22 cellular contexts compared by ENCODE assay signal in the genomic region with DNA sequence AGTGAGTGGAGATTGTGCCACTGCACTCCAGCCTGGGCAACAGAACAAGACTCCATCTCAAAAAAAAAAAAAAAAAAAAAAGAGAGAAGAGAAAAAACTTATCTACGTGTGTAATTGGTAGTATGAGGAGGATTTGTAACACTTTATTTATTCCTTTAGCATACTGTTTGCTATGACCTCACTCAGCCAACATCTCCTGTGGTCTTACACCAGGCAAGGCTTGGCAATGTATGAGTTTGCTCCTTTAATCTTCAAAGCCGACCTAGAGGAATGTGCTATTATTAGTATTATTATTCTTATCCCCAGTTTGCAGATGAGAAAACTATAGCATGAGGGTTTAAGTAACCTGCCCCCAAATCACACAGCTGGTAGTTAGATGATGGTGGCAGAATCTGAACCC.
"Had no signal": no experiment of that assay in that cellular context is flagged by ENCODE, and none has a peak within 500 bp of the region (broad histone marks: within the 10 kb centered on the region; RNA-seq: fewer than 3 reads in every experiment).

No MANE protein-coding gene starts in this region.

- H3K9ac ChIP-seq: neural progenitor cell had no signal

- H3K36me3 ChIP-seq: neural progenitor cell, prostate gland, stomach had no signal

- H3K4me2 ChIP-seq: neural progenitor cell had no signal

- H3K4me1 ChIP-seq: prostate gland had no signal

- H2AFZ ChIP-seq: neural progenitor cell had no signal

- H3K4me3 ChIP-seq: mucosa of descending colon, neural progenitor cell, prostate gland, stomach had no signal

- DNase-seq: activated CD4-positive, alpha-beta T cell treated with anti-CD3 and anti-CD28 coated beads, Interleukin-2, amount 50 U/mL, for 1 hour; activated CD4-positive, CD25-positive, alpha-beta regulatory T cell treated with anti-CD3 and anti-CD28 coated beads, Interleukin-2, amount 50 U/mL, for 72 hours; activated CD8-positive, alpha-beta memory T cell treated with anti-CD3 and anti-CD28 coated beads for 24 hours; activated CD8-positive, alpha-beta memory T cell treated with anti-CD3 and anti-CD28 coated beads, Interleukin-2, amount 50 U/mL, for 48 hours; activated effector memory CD4-positive, alpha-beta T cell treated with Interleukin-2 at 50 U/mL for 16 hours; activated naive CD4-positive, alpha-beta T cell treated with anti-CD3 and anti-CD28 coated beads, Interleukin-2, amount 10 ng/mL, durations not matched to agents 7 days and 5 days; activated naive CD8-positive, alpha-beta T cell treated with anti-CD3 and anti-CD28 coated beads, Interleukin-2, amount 50 U/mL, for 24 hours; activated T-cell treated with anti-CD3 and anti-CD28 coated beads, Interleukin-2, amount 50 U/mL, for 48 hours; aorta; effector CD8-positive, alpha-beta T cell; immature natural killer cell; left ventricle myocardium superior; mesenchymal stem cell; mucosa of descending colon; naive B cell; right cardiac atrium; small intestine; stimulated activated CD4-positive, alpha-beta T cell treated with anti-CD3 and anti-CD28 coated beads, Interleukin-4, amount 100 ng/mL, for 24 hours; stomach; T1000 had no signal

- H3K27me3 ChIP-seq: neural progenitor cell had no signal

- H3K27ac ChIP-seq: neural progenitor cell, prostate gland, stomach had no signal

- H3K9me3 ChIP-seq: mucosa of descending colon, prostate gland, stomach had no signal
